ENCODE assay signal across 37 cellular contexts in the genomic region with DNA sequence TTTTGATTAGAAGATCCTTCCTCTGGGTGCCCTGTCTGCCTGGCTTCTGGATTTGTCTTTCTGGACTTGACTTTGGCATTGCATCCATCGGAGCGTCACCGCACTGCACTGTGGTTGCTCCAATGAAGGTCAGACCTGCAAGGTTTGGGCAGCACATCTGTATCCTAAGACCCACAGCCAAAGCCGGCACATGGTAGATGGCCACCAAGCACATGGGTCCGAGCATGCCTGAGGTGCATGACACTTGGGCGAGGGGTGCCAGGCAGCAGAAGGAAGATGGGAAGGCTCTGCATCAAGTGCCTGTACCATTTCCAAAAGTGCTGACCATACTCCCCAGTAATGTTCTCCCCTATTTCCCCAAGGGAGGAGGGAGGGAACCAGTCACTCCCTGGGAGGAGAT.
"Had no signal": no experiment of that assay in that cellular context is flagged by ENCODE, and none has a peak within 500 bp of the region (broad histone marks: within the 10 kb centered on the region; RNA-seq: fewer than 3 reads in every experiment).

No MANE protein-coding gene starts in this region.

- H3K36me3 Mint-ChIP-seq: activated naive CD4-positive, alpha-beta T cell treated with anti-CD3 and anti-CD28 coated beads, Interleukin-2, amount 10 ng/mL, durations not matched to agents 7 days and 5 days; activated naive CD4-positive, alpha-beta T cell treated with anti-CD3 and anti-CD28 coated beads, Interleukin-2, amount 50 U/mL, for 72 hours; activated naive CD8-positive, alpha-beta T cell treated with anti-CD3 and anti-CD28 coated beads, Interleukin-2, amount 10 ng/mL, durations not matched to agents 7 days and 5 days; brain had no signal

- H3K27ac Mint-ChIP-seq: activated B cell treated with CpG ODN at 0.5 μM for 24 hours; activated CD8-positive, alpha-beta T cell treated with anti-CD3 and anti-CD28 coated beads for 36 hours; activated naive CD4-positive, alpha-beta T cell treated with anti-CD3 and anti-CD28 coated beads, Interleukin-2, amount 10 ng/mL, durations not matched to agents 7 days and 5 days; activated naive CD4-positive, alpha-beta T cell treated with anti-CD3 and anti-CD28 coated beads, Interleukin-2, amount 50 U/mL, for 72 hours; activated naive CD8-positive, alpha-beta T cell treated with anti-CD3 and anti-CD28 coated beads, Interleukin-2, amount 10 ng/mL, durations not matched to agents 7 days and 5 days; activated T-cell treated with anti-CD3 and anti-CD28 coated beads, Interleukin-2, amount 50 U/mL, for 24 hours; activated T-cell treated with anti-CD3 and anti-CD28 coated beads, Interleukin-2, amount 50 U/mL, for 72 hours; brain; dendritic cell treated with granulocyte-macrophage colony-stimulating factor and Interleukin-4, amounts not matched to agents 40 ng/mL and 50 ng/mL, for 4 days; endodermal cell; T-helper 17 cell; T-helper 2 cell treated with Interferon-gamma antibody and Interleukin-4, amounts not matched to agents 5 μg/mL and 100 μg/mL, for 36 hours had no signal

- H3K9me3 Mint-ChIP-seq: activated B cell treated with CpG ODN at 0.5 μM for 24 hours; activated naive CD4-positive, alpha-beta T cell treated with anti-CD3 and anti-CD28 coated beads, Interleukin-2, amount 10 ng/mL, durations not matched to agents 7 days and 5 days; activated naive CD4-positive, alpha-beta T cell treated with anti-CD3 and anti-CD28 coated beads, Interleukin-2, amount 50 U/mL, for 72 hours; activated T-cell treated with anti-CD3 and anti-CD28 coated beads, Interleukin-2, amount 50 U/mL, for 24 hours; dendritic cell treated with granulocyte-macrophage colony-stimulating factor and Interleukin-4, amounts not matched to agents 40 ng/mL and 50 ng/mL, for 4 days; endodermal cell; T-helper 2 cell treated with Interferon-gamma antibody and Interleukin-4, amounts not matched to agents 5 μg/mL and 100 μg/mL, for 36 hours had no signal

- H3K4me1 Mint-ChIP-seq: activated B cell treated with CpG ODN at 0.5 μM for 24 hours; activated naive CD4-positive, alpha-beta T cell treated with anti-CD3 and anti-CD28 coated beads, Interleukin-2, amount 10 ng/mL, durations not matched to agents 7 days and 5 days; activated naive CD8-positive, alpha-beta T cell treated with anti-CD3 and anti-CD28 coated beads, Interleukin-2, amount 10 ng/mL, durations not matched to agents 7 days and 5 days; endodermal cell; T-helper 17 cell had no signal

- H3K79me2 ChIP-seq: hepatocyte had no signal

- H3K4me2 ChIP-seq: hepatocyte had no signal

- H3K36me3 ChIP-seq: ascending aorta, breast epithelium, cardiac muscle cell, esophagus muscularis mucosa, gastroesophageal sphincter, heart right ventricle, WERI-Rb-1 had no signal

- H3K27me3 ChIP-seq: ascending aorta, breast epithelium, cardiac muscle cell, esophagus muscularis mucosa, foreskin keratinocyte, heart right ventricle, hepatocyte had no signal

- H3K4me1 ChIP-seq: ascending aorta, breast epithelium, esophagus muscularis mucosa, foreskin keratinocyte, gastroesophageal sphincter, heart right ventricle had no signal

- H3K4me3 Mint-ChIP-seq: activated B cell treated with CpG ODN at 0.5 μM for 24 hours; activated CD8-positive, alpha-beta T cell treated with anti-CD3 and anti-CD28 coated beads for 36 hours; activated naive CD4-positive, alpha-beta T cell treated with anti-CD3 and anti-CD28 coated beads, Interleukin-2, amount 10 ng/mL, durations not matched to agents 7 days and 5 days; activated naive CD8-positive, alpha-beta T cell treated with anti-CD3 and anti-CD28 coated beads, Interleukin-2, amount 10 ng/mL, durations not matched to agents 7 days and 5 days; activated T-cell treated with anti-CD3 and anti-CD28 coated beads, Interleukin-2, amount 50 U/mL, for 24 hours; activated T-cell treated with anti-CD3 and anti-CD28 coated beads, Interleukin-2, amount 50 U/mL, for 72 hours; brain; dendritic cell treated with granulocyte-macrophage colony-stimulating factor and Interleukin-4, amounts not matched to agents 40 ng/mL and 50 ng/mL, for 4 days; endodermal cell; T-helper 17 cell; T-helper 2 cell treated with Interferon-gamma antibody and Interleukin-4, amounts not matched to agents 5 μg/mL and 100 μg/mL, for 36 hours had no signal

- DNase-seq: activated B cell treated with CpG ODN at 0.5 μM for 24 hours; activated CD4-positive, alpha-beta T cell treated with anti-CD3 and anti-CD28 coated beads for 48 hours; activated CD4-positive, alpha-beta T cell treated with anti-CD3 and anti-CD28 coated beads, Interleukin-2, amount 50 U/mL, for 1 hour; activated CD4-positive, alpha-beta T cell treated with anti-CD3 and anti-CD28 coated beads, Interleukin-2, amount 50 U/mL, for 48 hours; activated CD8-positive, alpha-beta memory T cell treated with anti-CD3 and anti-CD28 coated beads for 24 hours; activated CD8-positive, alpha-beta memory T cell treated with anti-CD3 and anti-CD28 coated beads, Interleukin-2, amount 50 U/mL, for 4 hours; activated CD8-positive, alpha-beta T cell treated with anti-CD3 and anti-CD28 coated beads for 36 hours; activated gamma-delta T cell; activated naive CD4-positive, alpha-beta T cell; activated naive CD4-positive, alpha-beta T cell treated with anti-CD3 and anti-CD28 coated beads, Interleukin-2, amount 10 ng/mL, durations not matched to agents 7 days and 5 days; activated naive CD8-positive, alpha-beta T cell treated with anti-CD3 and anti-CD28 coated beads, Interleukin-2, amount 10 ng/mL, durations not matched to agents 7 days and 5 days; activated T-cell treated with anti-CD3 and anti-CD28 coated beads for 4 hours; activated T-cell treated with anti-CD3 and anti-CD28 coated beads, Interleukin-2, amount 50 U/mL, for 24 hours; activated T-cell treated with anti-CD3 and anti-CD28 coated beads, Interleukin-2, amount 50 U/mL, for 72 hours; central memory CD4-positive, alpha-beta T cell; cerebellar nuclear complex; dorsolateral prefrontal cortex; effector memory CD4-positive, alpha-beta T cell; erythroblast; foreskin keratinocyte; heart right ventricle; T-helper 17 cell; T1000; WERI-Rb-1 had no signal

- H3K9me3 ChIP-seq: ascending aorta, breast epithelium, esophagus muscularis mucosa, gastroesophageal sphincter, heart right ventricle had no signal

- H3K27ac ChIP-seq: ascending aorta, breast epithelium, cardiac muscle cell, coronary artery, dorsolateral prefrontal cortex, esophagus muscularis mucosa, foreskin keratinocyte, gastroesophageal sphincter, heart right ventricle, hepatocyte, WERI-Rb-1 had no signal

- H2AFZ ChIP-seq: hepatocyte had no signal

- H3K4me3 ChIP-seq: ascending aorta, breast epithelium, cardiac muscle cell, coronary artery, dorsolateral prefrontal cortex, esophagus muscularis mucosa, gastroesophageal sphincter, heart right ventricle, hepatocyte had no signal

- ATAC-seq: activated CD4-positive, CD25-positive, alpha-beta regulatory T cell treated with anti-CD3 and anti-CD28 coated beads, Interleukin-2, amount 50 U/mL, for 24 hours; activated CD8-positive, alpha-beta T cell treated with anti-CD3 and anti-CD28 coated beads for 36 hours; activated naive CD4-positive, alpha-beta T cell treated with anti-CD3 and anti-CD28 coated beads, Interleukin-2, amount 50 U/mL, for 72 hours; activated T-cell treated with anti-CD3 and anti-CD28 coated beads, Interleukin-2, amount 50 U/mL, for 72 hours; foreskin keratinocyte; gastroesophageal sphincter; heart right ventricle; T-helper 17 cell had no signal

- H3K27me3 Mint-ChIP-seq: activated B cell treated with CpG ODN at 0.5 μM for 24 hours; dendritic cell treated with granulocyte-macrophage colony-stimulating factor and Interleukin-4, amounts not matched to agents 40 ng/mL and 50 ng/mL, for 4 days had no signal
